Comparison of ENCODE assay signal across 9 cellular contexts in the genomic region with DNA sequence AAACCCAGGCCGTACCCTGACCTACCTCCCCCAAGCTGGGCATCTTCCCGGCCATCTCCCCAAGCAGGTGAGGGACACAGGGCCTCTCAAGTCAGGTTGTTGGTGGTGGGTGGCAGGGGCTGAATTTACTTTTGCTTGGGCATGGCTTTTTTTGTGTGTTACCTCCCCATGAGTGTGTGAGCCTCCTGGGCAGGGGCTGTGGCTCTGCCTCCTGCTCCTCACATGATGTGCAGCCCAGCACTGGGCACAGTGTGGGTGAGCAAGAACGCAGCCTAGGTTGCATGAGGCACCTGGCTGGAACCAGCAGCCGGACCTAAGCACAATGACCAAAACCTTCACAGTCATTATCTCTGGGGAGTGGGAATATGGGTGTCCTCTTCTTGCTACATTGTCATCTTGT. TPM values are rescaled to one million over a fixed set of nuclear protein-coding genes. Genes with fewer than 3 reads are reported as not detected.
"Had no signal": no experiment of that assay in that cellular context is flagged by ENCODE, and none has a peak within 500 bp of the region (broad histone marks: within the 10 kb centered on the region; RNA-seq: fewer than 3 reads in every experiment).

No MANE protein-coding gene starts in this region.

- H3K9ac ChIP-seq: KMS-11 had no signal

- H3K4me3 ChIP-seq: GM23338, HAP-1 had no signal

- H3K4me2 ChIP-seq: GM23338, KMS-11 had no signal

- H3K27ac ChIP-seq: HL-60, KMS-11 had no signal

- H3K4me1 ChIP-seq: HAP-1 had no signal

- ATAC-seq: GM23338, HCT116, HepG2 had no signal

- H3K36me3 ChIP-seq: HAP-1 had no signal

- DNase-seq: HFFc6, KBM-7 had no signal

- H3K9me3 ChIP-seq: HAP-1 had no signal

- H2AFZ ChIP-seq: GM23338 had no signal

RNA-seq across cellular contexts. Expression of gene CELF4, which starts 22.3 kb away (rescaled TPM):
- total RNA-seq: HepG2, HFFc6, HT1080 had no signal
- polyA plus RNA-seq: HepG2 had no signal
